ENCODE assay signal across 18 cellular contexts in genomic region chr6:1479095-1479494, GRCh38.
DNase-seq lines count a peak whose midpoint lies in the region; ATAC-seq and TF ChIP-seq lines count a peak whose summit lies in the region.
"Had no signal": no experiment of that assay in that cellular context is flagged by ENCODE, and none has a peak within 500 bp of the region (broad histone marks: within the 10 kb centered on the region; RNA-seq: fewer than 3 reads in every experiment).

No MANE protein-coding gene starts in this region.

- no peak overlapping the region for H3K4me3 ChIP-seq in breast epithelium
- H3K4me3 ChIP-seq in PC-3 (ENCODE audit: low read length), result no peak overlapping the region
- H3K4me3 ChIP-seq in fibroblast of lung (replicated peaks in 1 of 4; ENCODE audit: control extremely low read depth in 1 of 4, insufficient read depth in 1 of 4, low read depth in 3 of 4, low read length in 4 of 4), result no peak overlapping the region
- no peak overlapping the region for H3K4me3 ChIP-seq in skeletal muscle cell (ENCODE audit: low read depth, low read length)
- H3K4me3 ChIP-seq: mucosa of descending colon, suprapubic skin had no signal

- intact Hi-C loops in MCF 10A (cut with micrococcal nuclease), result loop anchor here (10.0 kb wide), 1 partner anchor 76 kb away; no protein-coding TSS in a partner anchor
- intact Hi-C loops in breast epithelium (cut with DNase I; ENCODE audit: low total_unique reads), result no loop called here
- intact Hi-C loops in PC-3 (cut with micrococcal nuclease), result no loop called here

- H3K27me3 ChIP-seq in breast epithelium, result no peaks in the 10 kb centered on the region
- no peaks in the 10 kb centered on the region for H3K27me3 ChIP-seq in PC-3 (ENCODE audit: low read length)
- H3K27me3 ChIP-seq in fibroblast of lung (ENCODE audit: control insufficient read depth, insufficient read depth, low read length), result no peaks in the 10 kb centered on the region
- H3K27me3 ChIP-seq: suprapubic skin had no signal

- H3K4me2 ChIP-seq in PC-3 (ENCODE audit: low read length) (no peak overlapping the region), fibroblast of lung (ENCODE audit: extremely low read depth, insufficient read depth, low read length) (no peak overlapping the region)

- no peaks in the 10 kb centered on the region for H4K20me1 ChIP-seq in PC-3 (ENCODE audit: low read length)
- H4K20me1 ChIP-seq in fibroblast of lung (ENCODE audit: control insufficient read depth, extremely low read depth, insufficient read depth, low read length), result no peaks in the 10 kb centered on the region

- no peak overlapping the region for H3K4me3 Mint-ChIP-seq in MCF 10A (ENCODE audit: unreplicated experiment)

- no peak overlapping the region for H3K27ac ChIP-seq in breast epithelium
- no peak overlapping the region for H3K27ac ChIP-seq in PC-3 (ENCODE audit: low read length)
- peak overlapping the region; percentile 15 for H3K27ac ChIP-seq in fibroblast of lung (ENCODE audit: insufficient read depth, low read length)
- H3K27ac ChIP-seq: 22Rv1, suprapubic skin had no signal

- peaks cover 45% of the 10 kb centered on the region for H3K4me1 Mint-ChIP-seq in MCF 10A (ENCODE audit: insufficient read depth, unreplicated experiment)

- no peaks in the 10 kb centered on the region for H3K27me3 Mint-ChIP-seq in MCF 10A (ENCODE audit: insufficient read depth, unreplicated experiment)

- H3K9ac ChIP-seq in PC-3 (ENCODE audit: low read length), result no peak overlapping the region
- no peak overlapping the region for H3K9ac ChIP-seq in fibroblast of lung (ENCODE audit: insufficient read depth, low read length)

- CTCF ChIA-PET in MCF 10A (lab: Yijun Ruan, JAX), result no interaction called here
- CTCF ChIA-PET in PC-3 (lab: Charles Lee), result no interaction called here

- no peak overlapping the region for H2AFZ ChIP-seq in PC-3 (ENCODE audit: low read length)
- H2AFZ ChIP-seq in fibroblast of lung (ENCODE audit: low read length), result no peak overlapping the region

- no peaks in the 10 kb centered on the region for H3K9me3 Mint-ChIP-seq in MCF 10A (ENCODE audit: unreplicated experiment)

- POLR2A ChIA-PET in MCF 10A (lab: Yijun Ruan, JAX), result interaction anchor here (0.8 to 0.9 kb wide), 2 partner anchors 12 to 67 kb away, joined by 3 read pairs; no protein-coding TSS in a partner anchor
- POLR2A ChIA-PET in PC-3 (lab: Charles Lee; ENCODE audit: unreplicated experiment), result no interaction called here

- DNase-seq in MCF 10A (ENCODE audit: unreplicated experiment) (peak; percentile 66), breast epithelium (ENCODE audit: low spot score in 2 of 2) (no peak), PC-3 (peak; percentile 5), fibroblast of lung (ENCODE audit: low read depth in 2 of 2) (peak; percentile 92 to 93), skeletal muscle cell (ENCODE audit: low read depth) (peak; percentile 61), KG1 (lab: John Stamatoyannopoulos, UW) (no peak), NCI-H526 treated with DMSO at 0.1 percent for 48 hours (lab: John Stamatoyannopoulos, UW) (no peak)
- DNase-seq: activated CD4-positive, CD25-positive, alpha-beta regulatory T cell; activated naive CD4-positive, alpha-beta T cell; COR-L47; GDM1; head of caudate nucleus; kidney; mucosa of descending colon; T-helper 1 cell had no signal

- TF ChIP-seq CTCF in MCF 10A (IDR thresholded peaks at IDR 0.05; ENCODE audit: unreplicated experiment) (no peak), breast epithelium (IDR thresholded peaks at IDR 0.05) (no peak), PC-3 (conservative IDR thresholded peaks at IDR 0.05; ENCODE audit: low read depth, low read length) (no peak), fibroblast of lung (conservative IDR thresholded peaks at IDR 0.05 in 1 of 2, IDR thresholded peaks at IDR 0.05 in 1 of 2; ENCODE audit: low read depth in 1 of 2, low read length in 2 of 2) (peak; percentile 43 to 46)

- H3K36me3 Mint-ChIP-seq in MCF 10A (ENCODE audit: insufficient read depth, unreplicated experiment), result no peaks in the 10 kb centered on the region

- peak overlapping the region; percentile 72 for H3K27ac Mint-ChIP-seq in MCF 10A (ENCODE audit: low read depth, unreplicated experiment)

- H3K9me3 ChIP-seq in breast epithelium (no peaks in the 10 kb centered on the region), PC-3 (ENCODE audit: low read length) (no peaks in the 10 kb centered on the region), fibroblast of lung (ENCODE audit: control insufficient read depth, insufficient read depth, low read depth, low read length) (no peaks in the 10 kb centered on the region)
- H3K9me3 ChIP-seq: mucosa of descending colon, suprapubic skin had no signal

- H3K4me1 ChIP-seq in breast epithelium (no peaks in the 10 kb centered on the region), PC-3 (ENCODE audit: insufficient read depth, low read length) (peaks cover 36% of the 10 kb centered on the region), fibroblast of lung (ENCODE audit: control insufficient read depth, extremely low read depth, insufficient read depth, low read length) (peaks cover 28% of the 10 kb centered on the region)
- H3K4me1 ChIP-seq: suprapubic skin had no signal

- TF ChIP-seq POLR2A in breast epithelium (IDR thresholded peaks at IDR 0.05), result no peak

- no peaks in the 10 kb centered on the region for H3F3A ChIP-seq in PC-3 (ENCODE audit: low read length, unreplicated experiment)

- no peaks in the 10 kb centered on the region for H3K36me3 ChIP-seq in breast epithelium
- H3K36me3 ChIP-seq in PC-3 (ENCODE audit: low read depth, low read length), result no peaks in the 10 kb centered on the region
- no peaks in the 10 kb centered on the region for H3K36me3 ChIP-seq in fibroblast of lung (ENCODE audit: control insufficient read depth, insufficient read depth, low read length)
- H3K36me3 ChIP-seq: suprapubic skin had no signal

- H3K79me2 ChIP-seq in PC-3 (ENCODE audit: low read length) (no peaks in the 10 kb centered on the region), fibroblast of lung (ENCODE audit: control insufficient read depth, insufficient read depth, low read length) (no peaks in the 10 kb centered on the region)

- no peaks in the 10 kb centered on the region for H3K9me2 ChIP-seq in PC-3 (replicated peaks; ENCODE audit: low read length)

- ATAC-seq in PC-3 (no peak), GM18868 (IDR thresholded peaks at IDR 0.05; ENCODE audit: unreplicated experiment) (no peak)
- ATAC-seq: mucosa of descending colon had no signal

- BruUV-seq in MCF 10A (replicated peaks; lab: Mats Ljungman, UMichigan), result no TSS peak
- BruUV-seq in PC-3 (replicated peaks; lab: Mats Ljungman, UMichigan), result no TSS peak

Comparison
In these comparisons a context has a peak if more than half of its experiments do, and no peak if none do; other contexts are left out.
1. DNase-seq: peak in MCF 10A (single experiment), PC-3 (single experiment), fibroblast of lung (2 of 2) and skeletal muscle cell (single experiment); none in breast epithelium (0 of 2), KG1 (single experiment) and NCI-H526 treated with DMSO at 0.1 percent for 48 hours (single experiment).
2. CTCF ChIP-seq: peak in fibroblast of lung (2 of 2); none in MCF 10A (single experiment), breast epithelium (0 of 3) and PC-3 (single experiment).